In genomic region chr17:48113201-48113676, GRCh38 we compare ENCODE assay signal across 9 cellular contexts. TPM values are rescaled to one million over a fixed set of nuclear protein-coding genes. Genes with fewer than 3 reads are reported as not detected.
A peak's percentile ranks its signal among the peaks of the same experiment; 100 is the strongest.
DNase-seq lines count a peak whose midpoint lies in the region; ATAC-seq and TF ChIP-seq lines count a peak whose summit lies in the region.
"Had no signal": no experiment of that assay in that cellular context is flagged by ENCODE, and none has a peak within 500 bp of the region (broad histone marks: within the 10 kb centered on the region; RNA-seq: fewer than 3 reads in every experiment).

No MANE protein-coding gene starts in this region.

- no peaks in the 10 kb centered on the region for H3K27me3 Mint-ChIP-seq in naive B cell
- H3K27me3 Mint-ChIP-seq in endodermal cell (ENCODE audit: insufficient read depth) = no peaks in the 10 kb centered on the region

- H3K27ac Mint-ChIP-seq in naive B cell (peak overlapping the region; percentile 94 to 100 (median 98)), endodermal cell (no peak overlapping the region)

- WGBS in endodermal cell (ENCODE audit: insufficient coverage in 1 of 2, insufficient read length in 1 of 2), 2 experiments = 94% methylated on average over 5 of the region's 5 CpGs; no CpG with 5 or more reads in 1 of the 2 experiments
- WGBS in suprapubic skin = 90% methylated on average over 5 of the region's 5 CpGs

- POLR2A ChIA-PET in RWPE1 (lab: Yijun Ruan, JAX; ENCODE audit: low non-redundant PET) = no interaction called here

- H3K27me3 ChIP-seq in endodermal cell (ENCODE audit: control insufficient read depth, insufficient read depth, low read length, poor library complexity, severe bottlenecking) (no peaks in the 10 kb centered on the region), suprapubic skin (no peaks in the 10 kb centered on the region)
- H3K27me3 ChIP-seq: heart left ventricle had no signal

- no peak for TF ChIP-seq POLR2A in suprapubic skin (IDR thresholded peaks at IDR 0.05)

- ATAC-seq in GM18498 (IDR thresholded peaks at IDR 0.05; ENCODE audit: unreplicated experiment) = peak; percentile 41
- ATAC-seq in HG03521 (IDR thresholded peaks at IDR 0.05; ENCODE audit: unreplicated experiment) = peak; percentile 42
- ATAC-seq in naive B cell (ENCODE audit: low read depth in 2 of 2) = peak; percentile 14 to 22

- H3K9me3 ChIP-seq in endodermal cell (ENCODE audit: control insufficient read depth, low read length) = no peaks in the 10 kb centered on the region
- no peaks in the 10 kb centered on the region for H3K9me3 ChIP-seq in suprapubic skin
- H3K9me3 ChIP-seq: heart left ventricle had no signal

- peak; percentile 36 for DNase-seq in activated CD8-positive, alpha-beta memory T cell treated with anti-CD3 and anti-CD28 coated beads, Interleukin-2, amount 50 U/mL, for 4 hours
- DNase-seq in naive B cell (peak; percentile 34), RWPE1 (ENCODE audit: low spot score) (no peak), endodermal cell (no peak), suprapubic skin (ENCODE audit: low spot score in 2 of 2) (no peak), NCI-H524 treated with DMSO at 0.1 percent for 48 hours (lab: John Stamatoyannopoulos, UW) (no peak)

- no peak overlapping the region for H3K9ac ChIP-seq in endodermal cell (ENCODE audit: extremely low read depth, low read length, poor library complexity, severe bottlenecking)

- CTCF ChIA-PET in RWPE1 (lab: Yijun Ruan, JAX) = interaction anchor here (0.6 kb wide), 1 partner anchor 40 kb away, joined by 4 read pairs; no protein-coding TSS in a partner anchor

- no peak for TF ChIP-seq EP300 in suprapubic skin (IDR thresholded peaks at IDR 0.05)

- H3K4me1 Mint-ChIP-seq in naive B cell = peaks cover 37 to 61% (median 46%) of the 10 kb centered on the region in 3 donors
- H3K4me1 Mint-ChIP-seq in endodermal cell = peaks cover 20% of the 10 kb centered on the region

- H3K4me1 ChIP-seq in endodermal cell (ENCODE audit: control insufficient read depth, insufficient read depth, low read length) = no peaks in the 10 kb centered on the region
- peaks cover 19% of the 10 kb centered on the region for H3K4me1 ChIP-seq in suprapubic skin

- H3K27ac ChIP-seq in RWPE1 = no peak overlapping the region
- no peak overlapping the region for H3K27ac ChIP-seq in endodermal cell (ENCODE audit: low read depth, low read length)
- no peak overlapping the region for H3K27ac ChIP-seq in suprapubic skin

- H3K36me3 ChIP-seq in endodermal cell (ENCODE audit: control insufficient read depth, insufficient read depth, low read length) = peaks cover 21% of the 10 kb centered on the region
- H3K36me3 ChIP-seq in suprapubic skin = peaks cover 46% of the 10 kb centered on the region

- no peaks in the 10 kb centered on the region for H3K36me3 Mint-ChIP-seq in naive B cell
- H3K36me3 Mint-ChIP-seq in endodermal cell (ENCODE audit: low read depth) = peaks cover 29% of the 10 kb centered on the region

- H3K9me3 Mint-ChIP-seq in naive B cell (no peaks in the 10 kb centered on the region), endodermal cell (no peaks in the 10 kb centered on the region)

- H3K4me3 Mint-ChIP-seq in naive B cell (peak overlapping the region; percentile 64 to 98 (median 81)), endodermal cell (no peak overlapping the region)

- no peak overlapping the region for H3K4me3 ChIP-seq in endodermal cell (ENCODE audit: low read length)
- no peak overlapping the region for H3K4me3 ChIP-seq in suprapubic skin

- TF ChIP-seq CTCF in RWPE1 (conservative IDR thresholded peaks at IDR 0.05; ENCODE audit: low read depth) (no peak), endodermal cell (conservative IDR thresholded peaks at IDR 0.05) (no peak), suprapubic skin (IDR thresholded peaks at IDR 0.05) (no peak)

RNA-seq across cellular contexts. Expression of gene SNX11, which starts 5.7 kb away (rescaled TPM):
- polyA plus RNA-seq in naive B cell (ENCODE audit: low read depth in 6 of 6) = 10 to 100 TPM; 31.9 to 59.4 (median 38.3) TPM
- total RNA-seq in endodermal cell (10 to 100 TPM; 19.7 to 20.5 TPM), suprapubic skin (10 to 100 TPM in 3 of 4 donors, 1 to 10 TPM in 1; 8.4 to 16.4 (median 13.1) TPM)
- 16.2 TPM for polyA plus RNA-seq in endodermal cell (2013, experiment 1 of 2)
- 13.6 TPM for polyA plus RNA-seq in endodermal cell (2013, experiment 2 of 2)

RNA-seq across cellular contexts. Expression of gene CBX1, which starts 12.0 kb away (rescaled TPM):
- polyA plus RNA-seq in naive B cell (ENCODE audit: low read depth in 6 of 6) = 10 to 100 TPM; 12.9 to 30.8 (median 24.5) TPM
- total RNA-seq in endodermal cell (100 to 1,000 TPM; 173 to 230 TPM), suprapubic skin (10 to 100 TPM; 18.4 to 27.5 (median 22.3) TPM)
- polyA plus RNA-seq in endodermal cell (2013, experiment 1 of 2) = 245 TPM
- polyA plus RNA-seq in endodermal cell (2013, experiment 2 of 2) = 229 TPM

Comparison
In these comparisons a context has a peak if more than half of its experiments do, and no peak if none do; other contexts are left out.
1. DNase-seq: peak in activated CD8-positive, alpha-beta memory T cell treated with anti-CD3 and anti-CD28 coated beads, Interleukin-2, amount 50 U/mL, for 4 hours (single experiment) and naive B cell (single experiment); none in RWPE1 (single experiment), endodermal cell (single experiment), suprapubic skin (0 of 2) and NCI-H524 treated with DMSO at 0.1 percent for 48 hours (single experiment).
2. RNA of gene CBX1, which starts 12.0 kb away (total RNA-seq): 173 to 230 TPM in endodermal cell; 18.4 to 27.5 TPM in suprapubic skin; every median in the first group is over 4 times any median in the second.
3. Peak in every context shown above with its lines, with median percentiles within 50 percentile points of each other: ATAC-seq.